Comparison of ENCODE assay signal across 8 cellular contexts in the genomic region with DNA sequence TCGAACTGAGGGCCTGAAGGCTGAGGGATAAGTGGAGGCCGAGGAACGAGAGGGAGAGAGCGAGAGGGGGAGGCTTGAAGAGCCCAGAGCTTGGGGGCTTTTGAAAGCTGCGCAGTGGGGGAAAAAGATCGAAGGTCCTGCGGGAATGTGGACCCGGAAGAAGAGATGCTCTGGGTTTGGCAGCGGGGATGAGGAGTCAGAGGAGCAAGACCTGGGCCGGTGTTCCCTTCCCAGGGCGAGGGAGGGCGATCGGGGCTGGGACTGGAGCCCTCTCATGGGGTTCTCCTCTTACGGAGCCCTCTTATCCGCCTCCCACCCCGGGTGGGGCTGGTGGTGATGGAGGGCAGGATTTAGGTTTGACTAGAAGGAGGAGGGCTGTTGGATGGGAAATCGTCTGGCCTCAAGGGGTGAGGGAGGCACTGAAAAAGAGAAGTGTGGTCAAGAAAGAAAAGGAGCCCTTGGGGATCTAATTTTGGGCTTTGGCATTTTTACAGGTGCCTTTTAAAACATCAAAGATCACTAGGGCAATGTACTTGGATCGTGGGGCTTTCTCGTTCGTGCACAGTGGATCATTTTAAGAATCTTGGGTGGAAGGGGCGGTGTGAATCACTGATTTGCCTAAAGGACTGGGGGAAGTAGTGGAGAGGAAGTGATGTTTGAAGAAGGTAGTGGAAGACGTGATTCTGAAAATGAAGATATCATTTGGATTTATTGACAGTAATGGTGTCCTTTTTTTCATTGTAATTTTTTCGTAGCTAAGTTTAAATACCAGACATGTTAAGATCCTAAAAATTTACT. TPM values are rescaled to one million over a fixed set of nuclear protein-coding genes. Genes with fewer than 3 reads are reported as not detected.
DNase-seq lines count a peak whose midpoint lies in the region; ATAC-seq lines count a peak whose summit lies in the region.

No MANE protein-coding gene starts in this region.

- H3K27ac ChIP-seq in epithelial cell of prostate: peak overlapping the region; percentile 95

- peak; percentile 30 for ATAC-seq in HG02938 (IDR thresholded peaks at IDR 0.05; ENCODE audit: unreplicated experiment)
- ATAC-seq in activated CD8-positive, alpha-beta memory T cell treated with anti-CD3 and anti-CD28 coated beads, Interleukin-2, amount 10 ng/mL, durations not matched to agents 7 days and 5 days: peak; percentile 27
- ATAC-seq in stimulated activated naive CD8-positive, alpha-beta T cell treated with anti-CD3 and anti-CD28 coated beads, Interleukin-15, amount 100 ng/mL, for 72 hours: peak; percentile 55

- CTCF ChIA-PET in activated CD8-positive, alpha-beta memory T cell treated with anti-CD3 and anti-CD28 coated beads, Interleukin-2, amount 10 ng/mL, durations not matched to agents 7 days and 5 days (lab: Charles Lee): interaction anchor here (1.3 to 4.9 kb wide), 7 partner anchors 14 to 123 kb away, joined by 3 to 34 read pairs (median 3); a partner anchor contains a TSS

- peaks cover 49% of the 10 kb centered on the region for H3K4me1 Mint-ChIP-seq in activated CD8-positive, alpha-beta memory T cell treated with anti-CD3 and anti-CD28 coated beads, Interleukin-2, amount 10 ng/mL, durations not matched to agents 7 days and 5 days
- peaks cover 64% of the 10 kb centered on the region for H3K4me1 Mint-ChIP-seq in stimulated activated naive CD8-positive, alpha-beta T cell treated with anti-CD3 and anti-CD28 coated beads, Interleukin-15, amount 100 ng/mL, for 72 hours

- H3K9me3 Mint-ChIP-seq in activated CD8-positive, alpha-beta memory T cell treated with anti-CD3 and anti-CD28 coated beads, Interleukin-2, amount 10 ng/mL, durations not matched to agents 7 days and 5 days (ENCODE audit: low read depth): no peaks in the 10 kb centered on the region
- H3K9me3 Mint-ChIP-seq in stimulated activated naive CD8-positive, alpha-beta T cell treated with anti-CD3 and anti-CD28 coated beads, Interleukin-15, amount 100 ng/mL, for 72 hours: peaks cover 0 to 6% of the 10 kb centered on the region in 2 donors

- peak overlapping the region; percentile 87 for H3K27ac Mint-ChIP-seq in activated CD8-positive, alpha-beta memory T cell treated with anti-CD3 and anti-CD28 coated beads, Interleukin-2, amount 10 ng/mL, durations not matched to agents 7 days and 5 days
- H3K27ac Mint-ChIP-seq in stimulated activated naive CD8-positive, alpha-beta T cell treated with anti-CD3 and anti-CD28 coated beads, Interleukin-15, amount 100 ng/mL, for 72 hours: peak overlapping the region; percentile 91 to 96

- H3K4me3 Mint-ChIP-seq in activated CD8-positive, alpha-beta memory T cell treated with anti-CD3 and anti-CD28 coated beads, Interleukin-2, amount 10 ng/mL, durations not matched to agents 7 days and 5 days: peak overlapping the region; percentile 84
- H3K4me3 Mint-ChIP-seq in stimulated activated naive CD8-positive, alpha-beta T cell treated with anti-CD3 and anti-CD28 coated beads, Interleukin-15, amount 100 ng/mL, for 72 hours: peak overlapping the region; percentile 93 to 96

- peaks cover 8% of the 10 kb centered on the region for H3K36me3 Mint-ChIP-seq in activated CD8-positive, alpha-beta memory T cell treated with anti-CD3 and anti-CD28 coated beads, Interleukin-2, amount 10 ng/mL, durations not matched to agents 7 days and 5 days

- no peaks in the 10 kb centered on the region for H3K27me3 Mint-ChIP-seq in activated CD8-positive, alpha-beta memory T cell treated with anti-CD3 and anti-CD28 coated beads, Interleukin-2, amount 10 ng/mL, durations not matched to agents 7 days and 5 days
- H3K27me3 Mint-ChIP-seq in stimulated activated naive CD8-positive, alpha-beta T cell treated with anti-CD3 and anti-CD28 coated beads, Interleukin-15, amount 100 ng/mL, for 72 hours: no peaks in the 10 kb centered on the region

- peak; percentile 21 for DNase-seq in activated gamma-delta T cell treated with Interleukin-2 at 50 U/mL for 16 hours
- DNase-seq in activated gamma-delta T cell (lab: John Stamatoyannopoulos, UW): no peak
- DNase-seq in NCI-H226: peak; percentile 55
- DNase-seq in activated CD8-positive, alpha-beta memory T cell treated with anti-CD3 and anti-CD28 coated beads, Interleukin-2, amount 10 ng/mL, durations not matched to agents 7 days and 5 days: peak; percentile 68
- DNase-seq in epithelial cell of prostate (ENCODE audit: low read depth, low spot score): no peak
- DNase-seq in midbrain (lab: John Stamatoyannopoulos, UW): peak; percentile 58
- peak; percentile 57 for DNase-seq in stimulated activated naive CD8-positive, alpha-beta T cell treated with anti-CD3 and anti-CD28 coated beads, Interleukin-15, amount 100 ng/mL, for 72 hours

RNA-seq across cellular contexts. Expression of a gene that starts 0.6 kb away (rescaled TPM):
- 10 to 100 TPM; 13.8 TPM for total RNA-seq in activated CD8-positive, alpha-beta memory T cell treated with anti-CD3 and anti-CD28 coated beads, Interleukin-2, amount 10 ng/mL, durations not matched to agents 7 days and 5 days

Comparison
In these comparisons a context has a peak if more than half of its experiments do, and no peak if none do; other contexts are left out.
1. DNase-seq: peak in activated gamma-delta T cell treated with Interleukin-2 at 50 U/mL for 16 hours (single experiment), NCI-H226 (single experiment), activated CD8-positive, alpha-beta memory T cell treated with anti-CD3 and anti-CD28 coated beads, Interleukin-2, amount 10 ng/mL, durations not matched to agents 7 days and 5 days (single experiment), midbrain (single experiment) and stimulated activated naive CD8-positive, alpha-beta T cell treated with anti-CD3 and anti-CD28 coated beads, Interleukin-15, amount 100 ng/mL, for 72 hours (2 of 2); none in activated gamma-delta T cell (single experiment) and epithelial cell of prostate (single experiment).
2. Peak in every context shown above with its lines, with median percentiles within 50 percentile points of each other: ATAC-seq.